In the genomic region with DNA sequence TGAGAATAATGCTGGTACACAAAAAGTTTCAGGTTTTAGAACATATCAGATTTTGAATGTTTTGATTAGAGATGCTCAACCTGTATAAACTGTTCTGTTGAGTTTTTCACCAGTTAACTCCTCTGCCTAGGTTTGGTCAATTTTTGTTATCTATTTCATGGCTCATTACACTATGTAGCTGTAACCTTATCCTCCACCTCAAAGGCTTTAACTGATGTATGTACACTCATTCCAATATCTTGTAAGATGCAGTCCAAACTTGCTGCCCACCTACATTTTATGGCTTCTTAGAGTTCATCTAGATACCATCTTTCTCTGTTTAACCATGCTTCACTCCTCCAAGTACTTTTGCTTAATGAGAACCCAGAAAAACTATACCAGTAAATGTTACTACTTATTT, we compare ENCODE assay signal across 26 cellular contexts.
DNase-seq lines count a peak whose midpoint lies in the region; ATAC-seq, FAIRE-seq and TF ChIP-seq lines count a peak whose summit lies in the region.
"Had no signal": no experiment of that assay in that cellular context is flagged by ENCODE, and none has a peak within 500 bp of the region (broad histone marks: within the 10 kb centered on the region; RNA-seq: fewer than 3 reads in every experiment).

No MANE protein-coding gene starts in this region.

- peak; percentile 21 for DNase-seq in GM23248
- no peak for DNase-seq in RCC 7860 (ENCODE audit: low spot score)
- no peak for DNase-seq in osteocyte (ENCODE audit: extremely low spot score, unreplicated experiment)
- DNase-seq in WTC11 (ENCODE audit: low spot score) = no peak
- no peak for DNase-seq in naive thymus-derived CD8-positive, alpha-beta T cell
- DNase-seq in D721Med (ENCODE audit: insufficient read length, low spot score) = no peak
- no peak for DNase-seq in stimulated activated CD4-positive, alpha-beta T cell treated with anti-CD3 and anti-CD28 coated beads, Interleukin-2, amount 100 ng/mL, for 48 hours
- DNase-seq: activated CD4-positive, alpha-beta T cell treated with anti-CD3 and anti-CD28 coated beads for 4 hours; activated T-cell treated with anti-CD3 and anti-CD28 coated beads for 4 hours; anterior cingulate cortex; C1 segment of cervical spinal cord; COR-L47; cortex of kidney; effector memory CD8-positive, alpha-beta T cell; foreskin melanocyte; GF-D8; GOT3; heart right ventricle; MM.1S; NCI-H2029 treated with DMSO at 0.1 percent for 48 hours; NCI-H226; stimulated activated CD4-positive, alpha-beta T cell treated with anti-CD3 and anti-CD28 coated beads, Interleukin-2, amount 100 ng/mL, for 24 hours; upper lobe of left lung had no signal

- no peaks in the 10 kb centered on the region for H3K9me3 Mint-ChIP-seq in osteocyte (ENCODE audit: unreplicated experiment)
- no peaks in the 10 kb centered on the region for H3K9me3 Mint-ChIP-seq in WTC11
- no peaks in the 10 kb centered on the region for H3K9me3 Mint-ChIP-seq in naive thymus-derived CD8-positive, alpha-beta T cell
- H3K9me3 Mint-ChIP-seq: activated naive CD4-positive, alpha-beta T cell treated with anti-CD3 and anti-CD28 coated beads, Interleukin-2, amount 50 U/mL, for 72 hours; effector memory CD8-positive, alpha-beta T cell had no signal

- H4K20me1 ChIP-seq in GM23248 (ENCODE audit: insufficient read depth) = no peaks in the 10 kb centered on the region

- no peaks in the 10 kb centered on the region for H3K36me3 ChIP-seq in GM23248 (ENCODE audit: low read depth)

- in situ Hi-C loops in GM23248 (cut with MboI) = no loop called here

- H3K27me3 Mint-ChIP-seq in osteocyte (ENCODE audit: unreplicated experiment) (no peaks in the 10 kb centered on the region), WTC11 (ENCODE audit: low read depth) (no peaks in the 10 kb centered on the region)
- H3K27me3 Mint-ChIP-seq in naive thymus-derived CD8-positive, alpha-beta T cell = no peaks in the 10 kb centered on the region
- H3K27me3 Mint-ChIP-seq: effector memory CD8-positive, alpha-beta T cell had no signal

- peak overlapping the region; percentile 70 for H3K4me2 ChIP-seq in GM23248 (ENCODE audit: unreplicated experiment)

- no peak for TF ChIP-seq CTCF in osteocyte (IDR thresholded peaks at IDR 0.05)
- no peak for TF ChIP-seq CTCF in WTC11 (IDR thresholded peaks at IDR 0.05)
- TF ChIP-seq CTCF in D721Med (IDR thresholded peaks at IDR 0.05; ENCODE audit: insufficient read depth, missing control alignments) = no peak

- peaks cover 28% of the 10 kb centered on the region for H3F3A ChIP-seq in GM23248 (ENCODE audit: insufficient read depth)

- POLR2A ChIA-PET in WTC11 (lab: Charles Lee) = no interaction called here
- POLR2A ChIA-PET in naive thymus-derived CD8-positive, alpha-beta T cell (lab: Charles Lee) = no interaction called here

- peak overlapping the region; percentile 63 for H3K9ac ChIP-seq in GM23248

- H3K9me2 ChIP-seq in GM23248 (ENCODE audit: insufficient read depth) = no peaks in the 10 kb centered on the region

- H3K4me3 ChIP-seq in GM23248 = peak overlapping the region; percentile 50; the same call in 1 of the 2 replicates
- H3K4me3 ChIP-seq: esophagus muscularis mucosa, heart right ventricle, upper lobe of left lung had no signal

- no peaks in the 10 kb centered on the region for H3K27me3 ChIP-seq in GM23248 (replicated peaks; ENCODE audit: insufficient read depth)
- H3K27me3 ChIP-seq: esophagus muscularis mucosa, heart right ventricle, upper lobe of left lung had no signal

- no peak for ATAC-seq in WTC11
- ATAC-seq in naive thymus-derived CD8-positive, alpha-beta T cell = no peak
- ATAC-seq: activated naive CD4-positive, alpha-beta T cell treated with anti-CD3 and anti-CD28 coated beads, Interleukin-2, amount 50 U/mL, for 72 hours; effector memory CD8-positive, alpha-beta T cell; heart right ventricle had no signal

- H3K4me1 Mint-ChIP-seq in osteocyte (ENCODE audit: unreplicated experiment) (peaks cover 21% of the 10 kb centered on the region), WTC11 (peaks cover 8% of the 10 kb centered on the region)
- no peaks in the 10 kb centered on the region for H3K4me1 Mint-ChIP-seq in naive thymus-derived CD8-positive, alpha-beta T cell

- H3K79me2 ChIP-seq in GM23248 (ENCODE audit: insufficient read depth) = peaks cover 86% of the 10 kb centered on the region

- H3K27ac Mint-ChIP-seq in osteocyte (ENCODE audit: unreplicated experiment) = peak overlapping the region; percentile 82
- no peak overlapping the region for H3K27ac Mint-ChIP-seq in WTC11
- H3K27ac Mint-ChIP-seq in naive thymus-derived CD8-positive, alpha-beta T cell = no peak overlapping the region
- H3K27ac Mint-ChIP-seq: activated naive CD4-positive, alpha-beta T cell treated with anti-CD3 and anti-CD28 coated beads, Interleukin-2, amount 50 U/mL, for 72 hours had no signal

- H3K27ac ChIP-seq in GM23248 = peak overlapping the region; percentile 80
- H3K27ac ChIP-seq: heart right ventricle, upper lobe of left lung had no signal

- H3K9me3 ChIP-seq in GM23248 (ENCODE audit: low read depth) = no peaks in the 10 kb centered on the region
- H3K9me3 ChIP-seq: esophagus muscularis mucosa, heart right ventricle, upper lobe of left lung had no signal

- FAIRE-seq in RCC 7860 (lab: Jason Lieb, UNC) (peak; percentile 4), endometrium (lab: Jason Lieb, UNC) (peak; percentile 46), D721Med (lab: Jason Lieb, UNC) (no peak)

- no peak overlapping the region for H2AFZ ChIP-seq in GM23248

- peaks cover 33% of the 10 kb centered on the region for H3K4me1 ChIP-seq in GM23248 (ENCODE audit: insufficient read depth)

- H3K36me3 Mint-ChIP-seq in osteocyte (ENCODE audit: unreplicated experiment) (peaks cover 3% of the 10 kb centered on the region), WTC11 (no peaks in the 10 kb centered on the region; the same call in 1 of the 2 replicates)
- peaks cover 0 to 10% (median 0%) of the 10 kb centered on the region in 3 donors for H3K36me3 Mint-ChIP-seq in naive thymus-derived CD8-positive, alpha-beta T cell
- H3K36me3 Mint-ChIP-seq: activated naive CD4-positive, alpha-beta T cell treated with anti-CD3 and anti-CD28 coated beads, Interleukin-2, amount 50 U/mL, for 72 hours had no signal

- CTCF ChIA-PET in WTC11 (lab: Charles Lee) = no interaction called here

- H3K4me3 Mint-ChIP-seq in osteocyte (ENCODE audit: unreplicated experiment) (no peak overlapping the region), WTC11 (no peak overlapping the region)
- no peak overlapping the region for H3K4me3 Mint-ChIP-seq in naive thymus-derived CD8-positive, alpha-beta T cell
- H3K4me3 Mint-ChIP-seq: effector memory CD8-positive, alpha-beta T cell had no signal

TF ChIP-seq in WTC11, 78 proteins besides CTCF, POLR2A, EP300 and RAD21:
- TF ChIP-seq, protein P1, sequence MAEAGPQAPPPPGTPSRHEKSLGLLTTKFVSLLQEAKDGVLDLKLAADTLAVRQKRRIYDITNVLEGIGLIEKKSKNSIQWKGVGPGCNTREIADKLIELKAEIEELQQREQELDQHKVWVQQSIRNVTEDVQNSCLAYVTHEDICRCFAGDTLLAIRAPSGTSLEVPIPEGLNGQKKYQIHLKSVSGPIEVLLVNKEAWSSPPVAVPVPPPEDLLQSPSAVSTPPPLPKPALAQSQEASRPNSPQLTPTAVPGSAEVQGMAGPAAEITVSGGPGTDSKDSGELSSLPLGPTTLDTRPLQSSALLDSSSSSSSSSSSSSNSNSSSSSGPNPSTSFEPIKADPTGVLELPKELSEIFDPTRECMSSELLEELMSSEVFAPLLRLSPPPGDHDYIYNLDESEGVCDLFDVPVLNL (CRISPR knock-in tag; IDR thresholded peaks at IDR 0.05; ENCODE audit: borderline replicate concordance, low read depth) = no peak
- TF ChIP-seq NFYB (CRISPR knock-in tag; conservative IDR thresholded peaks at IDR 0.05; ENCODE audit: low read depth) = no peak
- TF ChIP-seq EMX1 (CRISPR knock-in tag; IDR thresholded peaks at IDR 0.05) = no peak
- no peak for TF ChIP-seq SP1 (CRISPR knock-in tag; conservative IDR thresholded peaks at IDR 0.05)
TF ChIP-seq in WTC11: peak in this region for 0.
